1 cellular context compared by ENCODE assay signal in the genomic region with DNA sequence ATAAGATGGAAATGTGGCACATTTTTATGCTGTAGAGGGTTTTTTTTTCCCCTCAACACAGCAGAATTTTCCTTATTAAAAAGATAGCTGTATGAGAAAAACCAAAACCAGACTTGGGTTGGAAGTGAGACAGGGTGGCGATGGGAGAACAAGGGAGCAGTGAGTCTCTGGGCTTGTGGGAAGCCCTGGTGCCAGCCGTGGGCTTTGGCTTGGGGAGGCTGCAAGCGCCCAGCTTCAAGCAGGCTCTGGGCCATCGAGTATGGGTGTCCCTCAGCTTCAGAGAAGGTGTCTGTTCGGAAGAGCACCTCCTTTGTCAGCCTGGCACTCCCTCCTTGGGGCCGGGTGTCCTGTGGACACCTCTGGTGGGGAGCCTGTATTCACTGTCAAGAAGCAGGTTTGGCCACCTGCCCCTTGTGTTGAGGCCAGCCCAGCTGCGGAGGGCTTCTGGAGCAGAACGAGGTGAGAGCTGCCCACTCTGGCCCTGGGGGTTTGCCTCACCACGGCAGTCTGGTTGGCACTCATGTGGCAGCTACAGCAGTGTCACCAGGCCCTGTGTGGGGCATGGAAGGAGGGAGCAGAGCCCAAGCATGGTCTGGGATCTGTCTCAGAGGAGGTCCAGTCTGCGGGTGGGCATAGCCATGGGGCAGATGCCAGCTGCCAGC.
TF ChIP-seq lines count a peak whose summit lies in the region.

No MANE protein-coding gene starts in this region.

TF ChIP-seq in IMR-90, 13 proteins besides CTCF, POLR2A, EP300 and RAD21 (continued from another document):
- TF ChIP-seq ELK1 (IDR thresholded peaks at IDR 0.05; ENCODE audit: borderline replicate concordance, low read depth, low read length), result no peak
